In the genomic region with DNA sequence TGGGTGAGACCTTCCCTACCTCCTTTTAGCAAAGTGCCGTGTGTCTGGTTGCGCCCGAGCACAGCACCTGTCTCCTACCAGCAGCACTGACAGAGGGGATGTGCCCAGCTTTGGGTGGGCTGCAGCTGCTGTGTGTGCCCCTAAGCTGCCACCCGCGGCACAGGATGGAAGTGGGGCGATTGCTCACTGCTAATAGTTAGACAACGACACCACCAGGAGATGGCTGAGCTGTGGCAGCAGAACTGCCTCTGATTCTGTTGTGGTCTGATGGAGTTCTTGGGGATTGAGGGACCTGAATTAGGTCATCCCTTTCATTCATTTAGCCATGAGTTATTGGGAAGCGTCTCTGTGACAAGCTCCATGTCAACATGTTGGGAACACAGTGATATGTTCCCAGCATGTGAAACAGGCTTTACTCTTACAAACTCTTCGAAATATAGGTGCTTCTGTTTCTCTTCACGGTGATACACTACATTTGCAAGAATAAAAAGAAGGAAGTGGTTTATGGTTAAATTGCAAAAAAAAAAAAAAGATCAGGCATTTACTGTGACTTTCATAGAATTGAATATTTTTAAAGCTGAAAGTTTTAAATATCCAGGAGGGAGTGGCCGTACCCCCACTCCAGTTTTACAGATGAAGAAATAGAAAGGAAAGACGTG, we compare ENCODE assay signal across 17 cellular contexts.
DNase-seq lines count a peak whose midpoint lies in the region; ATAC-seq, FAIRE-seq and TF ChIP-seq lines count a peak whose summit lies in the region.
"Had no signal": no experiment of that assay in that cellular context is flagged by ENCODE, and none has a peak within 500 bp of the region (broad histone marks: within the 10 kb centered on the region; RNA-seq: fewer than 3 reads in every experiment).

No MANE protein-coding gene starts in this region.

- no peak overlapping the region for H3K23ac ChIP-seq in trophoblast cell (ENCODE audit: low read length)

- H3K36me3 Mint-ChIP-seq in activated naive CD4-positive, alpha-beta T cell treated with anti-CD3 and anti-CD28 coated beads, Interleukin-2, amount 50 U/mL, for 24 hours, result no peaks in the 10 kb centered on the region
- H3K36me3 Mint-ChIP-seq in neural crest cell (ENCODE audit: low read depth), result no peaks in the 10 kb centered on the region
- H3K36me3 Mint-ChIP-seq: neural progenitor cell had no signal

- H3F3A ChIP-seq in Loucy (ENCODE audit: low read depth), result no peaks in the 10 kb centered on the region

- no peak for TF ChIP-seq POLR2A in H54 (IDR thresholded peaks at IDR 0.05; ENCODE audit: low read depth, low read length)

- H2BK120ac ChIP-seq in trophoblast cell (ENCODE audit: insufficient read depth, low read length, poor library complexity), result no peak overlapping the region

- no peak overlapping the region for H3K27ac Mint-ChIP-seq in activated naive CD4-positive, alpha-beta T cell treated with anti-CD3 and anti-CD28 coated beads, Interleukin-2, amount 50 U/mL, for 24 hours
- H3K27ac Mint-ChIP-seq in neural crest cell (ENCODE audit: unreplicated experiment), result peak overlapping the region; percentile 66
- H3K27ac Mint-ChIP-seq: neural progenitor cell had no signal

- peak; percentile 21 for TF ChIP-seq CTCF in Loucy (conservative IDR thresholded peaks at IDR 0.05; ENCODE audit: low read length)
- no peak for TF ChIP-seq CTCF in neural crest cell (conservative IDR thresholded peaks at IDR 0.05)

- H3K9ac ChIP-seq in Loucy (ENCODE audit: low read depth, low read length, poor library complexity, severe bottlenecking) (no peak overlapping the region), trophoblast cell (ENCODE audit: low read length) (no peak overlapping the region)
- H3K9ac ChIP-seq: neural progenitor cell had no signal

- H3K4ac ChIP-seq in trophoblast cell (ENCODE audit: low read depth, low read length), result no peak overlapping the region

- H2BK12ac ChIP-seq in trophoblast cell (ENCODE audit: low read length), result no peak overlapping the region

- H3K27ac ChIP-seq in trophoblast cell (ENCODE audit: low read depth, low read length), result no peak overlapping the region
- H3K27ac ChIP-seq: breast epithelium, neural progenitor cell had no signal

- H3K9me3 Mint-ChIP-seq in activated naive CD4-positive, alpha-beta T cell treated with anti-CD3 and anti-CD28 coated beads, Interleukin-2, amount 50 U/mL, for 24 hours, result no peaks in the 10 kb centered on the region
- no peaks in the 10 kb centered on the region for H3K9me3 Mint-ChIP-seq in neural crest cell
- H3K9me3 Mint-ChIP-seq: neural progenitor cell had no signal

- no peak overlapping the region for H4K12ac ChIP-seq in trophoblast cell (ENCODE audit: low read depth, low read length)

- peak overlapping the region; percentile 77 for H3K4me3 Mint-ChIP-seq in activated naive CD4-positive, alpha-beta T cell treated with anti-CD3 and anti-CD28 coated beads, Interleukin-2, amount 50 U/mL, for 24 hours
- no peak overlapping the region for H3K4me3 Mint-ChIP-seq in neural crest cell
- H3K4me3 Mint-ChIP-seq: neural progenitor cell had no signal

- H4K20me1 ChIP-seq in Loucy (ENCODE audit: insufficient read depth, low read length, poor library complexity, severe bottlenecking), result no peaks in the 10 kb centered on the region

- no peak for FAIRE-seq in H54 (lab: Jason Lieb, UNC)

- no peaks in the 10 kb centered on the region for H3K27me3 ChIP-seq in Loucy (ENCODE audit: insufficient read depth, low read length, poor library complexity, severe bottlenecking)
- H3K27me3 ChIP-seq in trophoblast cell (ENCODE audit: insufficient read depth, low read length), result no peaks in the 10 kb centered on the region
- H3K27me3 ChIP-seq: breast epithelium, neural progenitor cell had no signal

- no peak for ATAC-seq in HG03565 (IDR thresholded peaks at IDR 0.05; ENCODE audit: unreplicated experiment)
- ATAC-seq: Panc1 had no signal

- WGBS in trophoblast cell (ENCODE audit: extremely low coverage, insufficient coverage, insufficient read length), result no CpG with 5 or more reads among the region's 12 CpGs

- H3K4me1 Mint-ChIP-seq in activated naive CD4-positive, alpha-beta T cell treated with anti-CD3 and anti-CD28 coated beads, Interleukin-2, amount 50 U/mL, for 24 hours, result peaks cover 33% of the 10 kb centered on the region
- H3K4me1 Mint-ChIP-seq in neural crest cell, result peaks cover 23% of the 10 kb centered on the region

- H3K4me2 ChIP-seq in Loucy (ENCODE audit: low read depth, low read length, poor library complexity, severe bottlenecking) (peak overlapping the region; percentile 67), trophoblast cell (ENCODE audit: low read length) (no peak overlapping the region)
- H3K4me2 ChIP-seq: neural progenitor cell had no signal

- peak overlapping the region; percentile 65 for H2AFZ ChIP-seq in Loucy (ENCODE audit: low read length)
- no peak overlapping the region for H2AFZ ChIP-seq in trophoblast cell (ENCODE audit: insufficient read depth, low read length, poor library complexity)
- H2AFZ ChIP-seq: neural progenitor cell had no signal

- H3K36me3 ChIP-seq in Loucy (ENCODE audit: insufficient read depth, low read length) (no peaks in the 10 kb centered on the region), trophoblast cell (ENCODE audit: control insufficient read depth in 1 of 2, insufficient read depth in 2 of 2, low read length in 2 of 2) (no peaks in the 10 kb centered on the region)
- H3K36me3 ChIP-seq: breast epithelium, neural progenitor cell had no signal

- no peak overlapping the region for H2BK5ac ChIP-seq in trophoblast cell (ENCODE audit: low read depth, low read length, poor library complexity)

- H4K91ac ChIP-seq in trophoblast cell (ENCODE audit: low read depth, low read length), result no peak overlapping the region

- H4K8ac ChIP-seq in trophoblast cell (ENCODE audit: low read depth, low read length), result no peak overlapping the region

- H3K79me2 ChIP-seq in Loucy (ENCODE audit: insufficient read depth, low read length) (no peaks in the 10 kb centered on the region), trophoblast cell (ENCODE audit: control insufficient read depth, insufficient read depth, low read length, poor library complexity) (no peaks in the 10 kb centered on the region)

- H3K18ac ChIP-seq in trophoblast cell (ENCODE audit: low read length), result no peak overlapping the region

- H3K9me3 ChIP-seq in Loucy (ENCODE audit: insufficient read depth, low read depth, low read length) (0 out of 2 replicates have a peak, but pooled peaks cover 4% of the 10 kb centered on the region), trophoblast cell (ENCODE audit: insufficient read depth, low read depth, low read length) (no peaks in the 10 kb centered on the region)
- H3K9me3 ChIP-seq: breast epithelium had no signal

- H3K9me2 ChIP-seq in Loucy (replicated peaks; ENCODE audit: low read depth, low read length), result no peaks in the 10 kb centered on the region

- H3K27me3 Mint-ChIP-seq in activated naive CD4-positive, alpha-beta T cell treated with anti-CD3 and anti-CD28 coated beads, Interleukin-2, amount 50 U/mL, for 24 hours, result peaks cover 1% of the 10 kb centered on the region
- H3K27me3 Mint-ChIP-seq in neural crest cell (ENCODE audit: low read depth), result peaks cover 3% of the 10 kb centered on the region

- no peaks in the 10 kb centered on the region for H3K79me1 ChIP-seq in trophoblast cell (ENCODE audit: low read length)

- H3K4me1 ChIP-seq in Loucy (ENCODE audit: insufficient read depth, low read length, poor library complexity, severe bottlenecking), result peaks cover 62% of the 10 kb centered on the region
- peaks cover 4 to 5% of the 10 kb centered on the region in 2 experiments for H3K4me1 ChIP-seq in trophoblast cell (ENCODE audit: control insufficient read depth in 1 of 2, insufficient read depth in 2 of 2, low read length in 2 of 2)
- H3K4me1 ChIP-seq: breast epithelium had no signal

- no peak overlapping the region for H2AK5ac ChIP-seq in trophoblast cell (ENCODE audit: low read length)

- no peak overlapping the region for H3K14ac ChIP-seq in trophoblast cell (ENCODE audit: low read length)

- H3K4me3 ChIP-seq in Loucy (ENCODE audit: low read length, poor library complexity, severe bottlenecking), result peak overlapping the region; percentile 28
- no peak overlapping the region for H3K4me3 ChIP-seq in trophoblast cell (ENCODE audit: low read depth, low read length)
- H3K4me3 ChIP-seq: breast epithelium, neural progenitor cell had no signal

- DNase-seq in activated gamma-delta T cell treated with Interleukin-2 at 50 U/mL for 16 hours (peak; percentile 6), activated gamma-delta T cell (lab: John Stamatoyannopoulos, UW) (no peak), neural crest cell (ENCODE audit: low read depth, low spot score) (no peak), trophoblast cell (no peak), H54 (ENCODE audit: insufficient read length, low spot score) (no peak)
- DNase-seq: dermis blood vessel endothelial cell, foreskin melanocyte, GOT3, NCI-H1436 treated with DMSO at 0.1 percent for 48 hours, NCI-H2171 treated with DMSO at 0.1 percent for 48 hours, NCI-H774 had no signal
